22 cellular contexts compared by ENCODE assay signal in genomic region chr12:102364709-102365108, GRCh38.
"Had no signal": no experiment of that assay in that cellular context is flagged by ENCODE, and none has a peak within 500 bp of the region (broad histone marks: within the 10 kb centered on the region; RNA-seq: fewer than 3 reads in every experiment).

No MANE protein-coding gene starts in this region.

- H3K9ac ChIP-seq: SK-N-SH had no signal

- H3K27ac ChIP-seq: RWPE1 had no signal

- H3K27me3 ChIP-seq: MG63 had no signal

- H3K9me3 ChIP-seq: MG63, SK-N-SH had no signal

- ATAC-seq: HepG2, Panc1, PC-3 had no signal

- H3K36me3 ChIP-seq: MG63 had no signal

- DNase-seq: IMR-90; Karpas-422; KG1; MG63; NCI-H1092 treated with DMSO at 0.1 percent for 48 hours; NCI-H1436; NCI-H187; NCI-H2029; NCI-H2171 treated with DMSO at 0.1 percent for 48 hours; NCI-H345; NCI-H446 treated with DMSO at 0.1 percent for 48 hours; NCI-H510A treated with DMSO at 0.1 percent for 48 hours; NCI-H526; NCI-H82; NK-92 treated with Interleukin-12 subunit alpha and Interleukin-12 subunit beta, amount 100 ng/mL, for 24 hours; PC-3; SHP77; SK-N-SH; SW 1271 had no signal

- H3K4me3 ChIP-seq: MG63 had no signal
